ENCODE assay signal across 22 cellular contexts in genomic region chr5:82863260-82863659, GRCh38.
"Had no signal": no experiment of that assay in that cellular context is flagged by ENCODE, and none has a peak within 500 bp of the region (broad histone marks: within the 10 kb centered on the region; RNA-seq: fewer than 3 reads in every experiment).

No MANE protein-coding gene starts in this region.

- H3K4me2 ChIP-seq: hepatocyte had no signal

- H3K27ac Mint-ChIP-seq: activated CD4-positive, alpha-beta T cell treated with anti-CD3 and anti-CD28 coated beads, Interleukin-2, amount 10 ng/mL, durations not matched to agents 24 days and 14 days; activated naive CD4-positive, alpha-beta T cell treated with anti-CD3 and anti-CD28 coated beads for 36 hours; activated T-helper 17 cell treated with anti-CD3 and anti-CD28 coated beads, Interleukin-2, amount 50 U/mL, for 72 hours; effector memory CD8-positive, alpha-beta T cell; T-cell; type B pancreatic cell had no signal

- H3K9me3 Mint-ChIP-seq: activated CD4-positive, alpha-beta T cell treated with anti-CD3 and anti-CD28 coated beads, Interleukin-2, amount 10 ng/mL, durations not matched to agents 24 days and 14 days; activated naive CD4-positive, alpha-beta T cell treated with anti-CD3 and anti-CD28 coated beads for 36 hours; activated T-helper 17 cell treated with anti-CD3 and anti-CD28 coated beads, Interleukin-2, amount 50 U/mL, for 72 hours; central memory CD8-positive, alpha-beta T cell; effector memory CD8-positive, alpha-beta T cell; T-cell had no signal

- H3K4me3 ChIP-seq: adrenal gland, hepatocyte, psoas muscle, sigmoid colon, suprapubic skin had no signal

- H3K79me2 ChIP-seq: hepatocyte had no signal

- H3K27me3 ChIP-seq: adrenal gland, hepatocyte, sigmoid colon, suprapubic skin had no signal

- H3K27ac ChIP-seq: adrenal gland, hepatocyte, psoas muscle, sigmoid colon, suprapubic skin, WERI-Rb-1 had no signal

- H3K4me3 Mint-ChIP-seq: activated CD4-positive, alpha-beta T cell treated with anti-CD3 and anti-CD28 coated beads, Interleukin-2, amount 10 ng/mL, durations not matched to agents 24 days and 14 days; activated naive CD4-positive, alpha-beta T cell treated with anti-CD3 and anti-CD28 coated beads for 36 hours; activated T-helper 17 cell treated with anti-CD3 and anti-CD28 coated beads, Interleukin-2, amount 50 U/mL, for 72 hours; central memory CD8-positive, alpha-beta T cell; effector memory CD8-positive, alpha-beta T cell; naive B cell; T-cell; type B pancreatic cell had no signal

- ATAC-seq: activated T-helper 17 cell treated with anti-CD3 and anti-CD28 coated beads, Interleukin-2, amount 50 U/mL, for 72 hours; effector memory CD8-positive, alpha-beta T cell; psoas muscle; stimulated activated naive CD8-positive, alpha-beta T cell treated with anti-CD3 and anti-CD28 coated beads, Interleukin-15, Interleukin-2, amounts not matched to agents 100 U/mL and 50 U/mL, for 24 hours; T-cell had no signal

- H3K36me3 Mint-ChIP-seq: naive B cell, T-cell, type B pancreatic cell had no signal

- H3K36me3 ChIP-seq: adrenal gland, sigmoid colon, suprapubic skin, WERI-Rb-1 had no signal

- DNase-seq: activated CD4-positive, alpha-beta T cell treated with anti-CD3 and anti-CD28 coated beads, Interleukin-2, amount 10 ng/mL, durations not matched to agents 24 days and 14 days; activated CD8-positive, alpha-beta memory T cell treated with anti-CD3 and anti-CD28 coated beads for 24 hours; activated naive CD4-positive, alpha-beta T cell treated with anti-CD3 and anti-CD28 coated beads for 36 hours; activated T-cell treated with anti-CD3 and anti-CD28 coated beads for 4 hours; adrenal gland; effector memory CD8-positive, alpha-beta T cell; kidney; naive B cell; occipital lobe; psoas muscle; sigmoid colon; stimulated activated CD4-positive, alpha-beta T cell treated with anti-CD3 and anti-CD28 coated beads, Interleukin-12 subunit alpha, Interleukin-12 subunit beta, amount 100 ng/mL, for 4 hours; stimulated activated CD4-positive, alpha-beta T cell treated with anti-CD3 and anti-CD28 coated beads, Interleukin-2, amount 100 ng/mL, for 48 hours; stimulated activated naive CD8-positive, alpha-beta T cell treated with anti-CD3 and anti-CD28 coated beads, Interleukin-15, Interleukin-2, amounts not matched to agents 100 U/mL and 50 U/mL, for 24 hours; T-cell; T1000; WERI-Rb-1 had no signal

- H2AFZ ChIP-seq: hepatocyte had no signal

- H3K4me1 ChIP-seq: psoas muscle had no signal

- H3K4me1 Mint-ChIP-seq: activated CD4-positive, alpha-beta T cell treated with anti-CD3 and anti-CD28 coated beads, Interleukin-2, amount 10 ng/mL, durations not matched to agents 24 days and 14 days; activated T-helper 17 cell treated with anti-CD3 and anti-CD28 coated beads, Interleukin-2, amount 50 U/mL, for 72 hours; central memory CD8-positive, alpha-beta T cell; naive B cell; T-cell had no signal

- H3K27me3 Mint-ChIP-seq: activated CD4-positive, alpha-beta T cell treated with anti-CD3 and anti-CD28 coated beads, Interleukin-2, amount 10 ng/mL, durations not matched to agents 24 days and 14 days; activated T-helper 17 cell treated with anti-CD3 and anti-CD28 coated beads, Interleukin-2, amount 50 U/mL, for 72 hours; central memory CD8-positive, alpha-beta T cell; effector memory CD8-positive, alpha-beta T cell; naive B cell; T-cell; type B pancreatic cell had no signal

- H3K9me3 ChIP-seq: adrenal gland, psoas muscle, sigmoid colon, suprapubic skin had no signal
